In genomic region chr1:18926315-18927081, GRCh38 we compare ENCODE assay signal across 1 cellular context.
TF ChIP-seq lines count a peak whose summit lies in the region.

No MANE protein-coding gene starts in this region.

TF ChIP-seq in GM12878, 131 proteins besides CTCF, POLR2A, EP300 and RAD21 (continued from another document):
- TF ChIP-seq E2F8 (IDR thresholded peaks at IDR 0.05; ENCODE audit: low read depth, partially characterized antibody) (no peak), RB1 (IDR thresholded peaks at IDR 0.05; ENCODE audit: borderline replicate concordance) (peak; percentile 58; the same call in 1 of the 2 replicates)
